Comparison of ENCODE assay signal across 8 cellular contexts in genomic region chr2:60581461-60582282, GRCh38. TPM values are rescaled to one million over a fixed set of nuclear protein-coding genes. Genes with fewer than 3 reads are reported as not detected.
DNase-seq lines count a peak whose midpoint lies in the region; ATAC-seq, FAIRE-seq and TF ChIP-seq lines count a peak whose summit lies in the region.

No MANE protein-coding gene starts in this region.

- POLR2A ChIA-PET in GM10248 (lab: Yijun Ruan, JAX), result no interaction called here
- POLR2A ChIA-PET in GM12878 (lab: Charles Lee), result no interaction called here

- SMC1A ChIA-PET in GM12878 (lab: Charles Lee; ENCODE audit: uncharacterized antibody, unreplicated experiment), result interaction anchor here (1.0 to 1.6 kb wide), 6 partner anchors 10 to 64 kb away, joined by 3 to 6 read pairs (median 4); no protein-coding TSS in a partner anchor

- H3K79me2 ChIP-seq in GM12878 (ENCODE audit: control insufficient read depth, insufficient read depth, low read length), result no peaks in the 10 kb centered on the region

- no peak overlapping the region for H3K4me3 ChIP-seq in GM12878
- peak overlapping the region; percentile 56 for H3K4me3 ChIP-seq in iPS-18a (ENCODE audit: low read length)
- peak overlapping the region; percentile 72 for H3K4me3 ChIP-seq in skeletal muscle satellite cell (ENCODE audit: low read length)

- no peaks in the 10 kb centered on the region for H4K20me1 ChIP-seq in GM12878 (ENCODE audit: control insufficient read depth, insufficient read depth)

- H3K4me2 ChIP-seq in GM12878 (ENCODE audit: control insufficient read depth, insufficient read depth) (peak overlapping the region; percentile 58; the same call in 1 of the 2 replicates), skeletal muscle satellite cell (ENCODE audit: low read length) (peak overlapping the region; percentile 92)

- DNase-seq in GM10248 (ENCODE audit: extremely low spot score), result peak; percentile 89
- peak; percentile 63 for DNase-seq in H54 (ENCODE audit: insufficient read length, low spot score)
- peak; percentile 71 for DNase-seq in LoVo (ENCODE audit: low spot score)
- DNase-seq in T-helper 2 cell, result peak; percentile 18 to 59 (median 27)
- no peak for DNase-seq in GM12878 (ENCODE audit: low read depth, low spot score)
- no peak for DNase-seq in NK-92 treated with Interleukin-12 subunit alpha and Interleukin-12 subunit beta, amount 100 ng/mL, for 24 hours (lab: John Stamatoyannopoulos, UW)

- H2AFZ ChIP-seq in GM12878 (ENCODE audit: control insufficient read depth, low read depth, low read length), result peak overlapping the region; percentile 13

- FAIRE-seq in H54 (lab: Jason Lieb, UNC) (no peak), GM12878 (lab: Jason Lieb, UNC) (peak; percentile 18)

- peak; percentile 90 for TF ChIP-seq RAD21 in GM12878 (IDR thresholded peaks at IDR 0.05; ENCODE audit: insufficient read depth, low read depth, low read length)

- RAD21 ChIA-PET in GM12878 (lab: Charles Lee; ENCODE audit: unreplicated experiment), result interaction anchor here (0.9 to 1.5 kb wide), 7 partner anchors 15 to 1558 kb away, joined by 3 to 8 read pairs (median 4); no protein-coding TSS in a partner anchor

- intact Hi-C loops in GM12878 (cut with micrococcal nuclease; ENCODE audit: unreplicated experiment), result loop anchor here (5.0 to 10.0 kb wide), 2 partner anchors 1554 to 1817 kb away; no protein-coding TSS in a partner anchor

- TF ChIP-seq CTCF in GM10248 (IDR thresholded peaks at IDR 0.05; ENCODE audit: control extremely low read depth, extremely low read depth, low read depth, missing control alignments) (peak; percentile 99), GM12878 (IDR thresholded peaks at IDR 0.05 in 2 of 3, conservative IDR thresholded peaks at IDR 0.05 in 1 of 3; ENCODE audit: control insufficient read depth in 2 of 3, extremely low read depth in 1 of 3, insufficient read depth in 1 of 3, low read depth in 3 of 3, low read length in 3 of 3) (peak; percentile 93 to 94 (median 94); a peak in 5 of 6 replicates)

- in situ Hi-C loops in GM12878 (cut with MboI), result loop anchor here (25.0 kb wide), 1 partner anchor 1819 kb away; no protein-coding TSS in a partner anchor

- H3K9ac ChIP-seq in GM12878 (ENCODE audit: control insufficient read depth, insufficient read depth, low read length) (no peak overlapping the region; the same call in 1 of the 2 replicates), iPS-18a (ENCODE audit: low read length) (peak overlapping the region; percentile 41), skeletal muscle satellite cell (ENCODE audit: low read depth, low read length) (peak overlapping the region; percentile 52)

- H3K27me3 ChIP-seq in GM12878 (replicated peaks in 1 of 2; ENCODE audit: control insufficient read depth in 2 of 2, insufficient read depth in 2 of 2, low read length in 1 of 2), result no peaks in the 10 kb centered on the region; a peak in 3 of 4 replicates
- H3K27me3 ChIP-seq in iPS-18a (ENCODE audit: control insufficient read depth, insufficient read depth, low read length), result peaks cover 27% of the 10 kb centered on the region
- H3K27me3 ChIP-seq in skeletal muscle satellite cell (ENCODE audit: control insufficient read depth, insufficient read depth, low read length), result peaks cover 38% of the 10 kb centered on the region

- no TSS peak for BruUV-seq in GM12878 (replicated peaks; lab: Mats Ljungman, UMichigan)

- H3K36me3 ChIP-seq in GM12878 (ENCODE audit: control insufficient read depth in 2 of 2, insufficient read depth in 2 of 2, low read length in 1 of 2) (no peaks in the 10 kb centered on the region), iPS-18a (ENCODE audit: control insufficient read depth, low read depth, low read length) (no peaks in the 10 kb centered on the region), skeletal muscle satellite cell (ENCODE audit: insufficient read depth, low read length) (no peaks in the 10 kb centered on the region)

- CTCF ChIA-PET in GM10248 (lab: Yijun Ruan, JAX), result interaction anchor here (0.6 to 3.8 kb wide), 44 partner anchors 8 to 1818 kb away, joined by 3 to 77 read pairs (median 4); no protein-coding TSS in a partner anchor
- CTCF ChIA-PET in GM12878 (lab: Yijun Ruan, JAX), result interaction anchor here (0.6 to 3.8 kb wide), 20 partner anchors 10 to 1861 kb away, joined by 3 to 49 read pairs (median 4); no protein-coding TSS in a partner anchor

- H3K9me3 ChIP-seq in GM12878 (replicated peaks; ENCODE audit: control insufficient read depth, insufficient read depth, low read length), result no peaks in the 10 kb centered on the region
- H3K9me3 ChIP-seq in iPS-18a (ENCODE audit: control insufficient read depth, low read depth, low read length), result no peaks in the 10 kb centered on the region
- no peaks in the 10 kb centered on the region for H3K9me3 ChIP-seq in skeletal muscle satellite cell (replicated peaks; ENCODE audit: low read length)

- WGBS in GM12878 (ENCODE audit: insufficient coverage, insufficient replicate concordance, low lambda C conversion rate, missing lambda C conversion rate), result 4% methylated on average over 56 of the region's 59 CpGs

- no peak for TF ChIP-seq EP300 in GM12878 (IDR thresholded peaks at IDR 0.05; ENCODE audit: borderline replicate concordance in 1 of 2, control insufficient read depth in 1 of 2, low read depth in 2 of 2, low read length in 2 of 2)

- peak; percentile 99 for ATAC-seq in GM12878

- H3K27ac ChIP-seq in GM12878 (ENCODE audit: control insufficient read depth, insufficient read depth) (no peak overlapping the region), iPS-18a (ENCODE audit: low read length) (no peak overlapping the region)

- TF ChIP-seq POLR2A in H54 (IDR thresholded peaks at IDR 0.05; ENCODE audit: low read depth, low read length), result no peak
- no peak for TF ChIP-seq POLR2A in GM12878 (IDR thresholded peaks at IDR 0.05; ENCODE audit: low read depth, low read length)

- no peaks in the 10 kb centered on the region for H3K4me1 ChIP-seq in GM12878 (ENCODE audit: control insufficient read depth, insufficient read depth, low read length)
- H3K4me1 ChIP-seq in iPS-18a (ENCODE audit: control insufficient read depth, low read depth, low read length), result no peaks in the 10 kb centered on the region
- peaks cover 5% of the 10 kb centered on the region for H3K4me1 ChIP-seq in skeletal muscle satellite cell (ENCODE audit: control insufficient read depth, insufficient read depth, low read length)

TF ChIP-seq in GM12878, 131 proteins besides CTCF, POLR2A, EP300 and RAD21 (continues in another document):
- no peak for TF ChIP-seq SKIL (IDR thresholded peaks at IDR 0.05; ENCODE audit: low read depth, poor library complexity, severe bottlenecking)
- TF ChIP-seq, protein P1, sequence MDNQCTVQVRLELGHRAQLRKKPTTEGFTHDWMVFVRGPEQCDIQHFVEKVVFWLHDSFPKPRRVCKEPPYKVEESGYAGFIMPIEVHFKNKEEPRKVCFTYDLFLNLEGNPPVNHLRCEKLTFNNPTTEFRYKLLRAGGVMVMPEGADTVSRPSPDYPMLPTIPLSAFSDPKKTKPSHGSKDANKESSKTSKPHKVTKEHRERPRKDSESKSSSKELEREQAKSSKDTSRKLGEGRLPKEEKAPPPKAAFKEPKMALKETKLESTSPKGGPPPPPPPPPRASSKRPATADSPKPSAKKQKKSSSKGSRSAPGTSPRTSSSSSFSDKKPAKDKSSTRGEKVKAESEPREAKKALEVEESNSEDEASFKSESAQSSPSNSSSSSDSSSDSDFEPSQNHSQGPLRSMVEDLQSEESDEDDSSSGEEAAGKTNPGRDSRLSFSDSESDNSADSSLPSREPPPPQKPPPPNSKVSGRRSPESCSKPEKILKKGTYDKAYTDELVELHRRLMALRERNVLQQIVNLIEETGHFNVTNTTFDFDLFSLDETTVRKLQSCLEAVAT (IDR thresholded peaks at IDR 0.05), result no peak
- TF ChIP-seq HDAC6 (IDR thresholded peaks at IDR 0.05; ENCODE audit: unreplicated experiment), result no peak
- TF ChIP-seq HCFC1 (IDR thresholded peaks at IDR 0.05; ENCODE audit: low read length), result no peak

RNA-seq across cellular contexts. Expression of gene BCL11A, which starts 28.2 kb away (rescaled TPM):
- total RNA-seq in GM12878 (2013; cell fraction: nucleolus; rRNA removed), result 2.6 and 3.2 TPM in 2 replicates
- total RNA-seq in GM12878 (2014; rRNA removed), result 12.6 and 13.2 TPM in 2 replicates
- 9.4 and 11.1 TPM in 2 replicates for total RNA-seq in GM12878 (2014; rRNA removed; fragmentation: Illumina TruSeq; extraction: Trizol)
- 22.7 and 26.6 TPM in 2 replicates for total RNA-seq in GM12878 (2021)
- polyA plus RNA-seq in GM12878 (2011; ENCODE audit: low read depth), result 13.7 TPM
- not detected in 2 replicates for polyA plus RNA-seq in GM12878 (2011; rRNA removed)
- polyA plus RNA-seq in GM12878 (2011; cell fraction: cytosol; rRNA removed), result not detected in 2 replicates
- polyA plus RNA-seq in GM12878 (2011; cell fraction: nucleus; rRNA removed), result not detected in 2 replicates
- polyA plus RNA-seq in GM12878 (2012), result 21.4 TPM in 2 replicates
- 10.7 and 11.1 TPM in 2 replicates for polyA plus RNA-seq in GM12878 (2014; fragmentation: Illumina TruSeq; extraction: Trizol)
- 10 to 100 TPM in 1 of 2 experiments, 1 to 10 TPM in 1; 9.0 to 11.2 TPM for polyA plus RNA-seq in GM12878 (2014; fragmentation: Nextera tagmentation; extraction: Ambion mirVana)
- 7.5 and 8.1 TPM in 2 replicates for polyA plus RNA-seq in GM12878 (2014; rRNA removed)
- 1 to 10 TPM; 8.4 to 9.9 TPM for polyA plus RNA-seq in GM12878 (2016; fragmentation: Nextera tagmentation; extraction: Ambion mirVana)
- polyA minus RNA-seq in GM12878 (2011; rRNA and poly(A)+ RNA removed), result not detected in 2 replicates
- not detected in 2 replicates for polyA minus RNA-seq in GM12878 (2011; cell fraction: cytosol; rRNA and poly(A)+ RNA removed)
- polyA minus RNA-seq in GM12878 (2011; cell fraction: nucleus; rRNA and poly(A)+ RNA removed), result not detected in 2 replicates
- 0.25 and 0.44 TPM in 2 replicates for total RNA-seq in skeletal muscle satellite cell (2012; rRNA removed)

Comparison
In these comparisons a context has a peak if more than half of its experiments do, and no peak if none do; other contexts are left out.
1. DNase-seq: peak in GM10248 (single experiment), H54 (single experiment), LoVo (single experiment) and T-helper 2 cell (5 of 5); none in GM12878 (single experiment) and NK-92 treated with Interleukin-12 subunit alpha and Interleukin-12 subunit beta, amount 100 ng/mL, for 24 hours (single experiment).